In genomic region chr12:120466560-120467315, GRCh38 we compare ENCODE assay signal across 6 cellular contexts. TPM values are rescaled to one million over a fixed set of nuclear protein-coding genes. Genes with fewer than 3 reads are reported as not detected.
DNase-seq lines count a peak whose midpoint lies in the region; FAIRE-seq and TF ChIP-seq lines count a peak whose summit lies in the region.

No MANE protein-coding gene starts in this region.

- peaks cover 69% of the 10 kb centered on the region for H4K20me1 ChIP-seq in astrocyte (ENCODE audit: insufficient read depth, low read length)
- H4K20me1 ChIP-seq in neural progenitor cell (ENCODE audit: low read depth) = peaks cover 68% of the 10 kb centered on the region

- H3K4me3 ChIP-seq in GM06990 (replicated peaks; ENCODE audit: low read depth, low read length) (no peak overlapping the region), astrocyte (ENCODE audit: insufficient read depth, low read depth, low read length) (no peak overlapping the region), neural progenitor cell (no peak overlapping the region)

- no peak for FAIRE-seq in astrocyte (lab: Jason Lieb, UNC)
- no peak for FAIRE-seq in GM12892 (lab: Jason Lieb, UNC)

- H3K27ac ChIP-seq in astrocyte (ENCODE audit: low read depth, low read length) (no peak overlapping the region), neural progenitor cell (no peak overlapping the region)

- peaks cover 79% of the 10 kb centered on the region for H3K79me2 ChIP-seq in astrocyte (ENCODE audit: insufficient read depth, low read length)
- peaks cover 81% of the 10 kb centered on the region for H3K79me2 ChIP-seq in neural progenitor cell (ENCODE audit: low read depth)

- H3K4me1 Mint-ChIP-seq in astrocyte (ENCODE audit: low read depth, unreplicated experiment) (peaks cover 22% of the 10 kb centered on the region), neural progenitor cell (peaks cover 30% of the 10 kb centered on the region)

- H3K27me3 Mint-ChIP-seq in astrocyte (ENCODE audit: low read depth, unreplicated experiment) (no peaks in the 10 kb centered on the region), neural progenitor cell (ENCODE audit: insufficient read depth, low read depth) (peaks cover 5% of the 10 kb centered on the region)

- TF ChIP-seq CTCF in GM06990 (IDR thresholded peaks at IDR 0.05; ENCODE audit: insufficient read depth, low read length, poor library complexity, severe bottlenecking) (peak; percentile 69), astrocyte (IDR thresholded peaks at IDR 0.05; ENCODE audit: insufficient read depth, low read depth, low read length) (peak; percentile 43), neural progenitor cell (IDR thresholded peaks at IDR 0.05) (peak; percentile 62)

- peak overlapping the region; percentile 1 for H3K27ac Mint-ChIP-seq in astrocyte (ENCODE audit: unreplicated experiment)
- no peak overlapping the region for H3K27ac Mint-ChIP-seq in neural progenitor cell

- H3K4me1 ChIP-seq in astrocyte (ENCODE audit: insufficient read depth, low read length) (peaks cover 9% of the 10 kb centered on the region), neural progenitor cell (peaks cover 4% of the 10 kb centered on the region)

- no peaks in the 10 kb centered on the region for H3K9me3 ChIP-seq in astrocyte (ENCODE audit: insufficient read depth, low read depth, low read length)
- H3K9me3 ChIP-seq in neural progenitor cell (ENCODE audit: low read depth) = no peaks in the 10 kb centered on the region

- H2AFZ ChIP-seq in astrocyte (ENCODE audit: low read depth, low read length) (no peak overlapping the region), neural progenitor cell (replicated peaks) (no peak overlapping the region)

- no peak for TF ChIP-seq POLR2A in GM12892 (IDR thresholded peaks at IDR 0.05; ENCODE audit: low read depth, low read length)

- H3F3A ChIP-seq in neural progenitor cell (ENCODE audit: low read depth) = peaks cover 52% of the 10 kb centered on the region

- H3K9me3 Mint-ChIP-seq in astrocyte (ENCODE audit: unreplicated experiment) (no peaks in the 10 kb centered on the region), neural progenitor cell (no peaks in the 10 kb centered on the region)

- H3K36me3 ChIP-seq in GM06990 (ENCODE audit: control insufficient read depth, insufficient read depth, low read length) (peaks cover 19% of the 10 kb centered on the region), astrocyte (ENCODE audit: insufficient read depth, low read length) (peaks cover 42% of the 10 kb centered on the region), neural progenitor cell (peaks cover 16% of the 10 kb centered on the region)

- H3K36me3 Mint-ChIP-seq in astrocyte (ENCODE audit: low read depth, unreplicated experiment) = peaks cover 9% of the 10 kb centered on the region
- H3K36me3 Mint-ChIP-seq in neural progenitor cell = peaks cover 28% of the 10 kb centered on the region

- no peaks in the 10 kb centered on the region for H3K27me3 ChIP-seq in GM06990 (replicated peaks; ENCODE audit: control insufficient read depth, insufficient read depth, low read length)
- no peaks in the 10 kb centered on the region for H3K27me3 ChIP-seq in astrocyte (ENCODE audit: insufficient read depth, low read length)
- no peaks in the 10 kb centered on the region for H3K27me3 ChIP-seq in neural progenitor cell

- H3K9ac ChIP-seq in astrocyte (ENCODE audit: low read length) (no peak overlapping the region), neural progenitor cell (no peak overlapping the region)

- H3K4me2 ChIP-seq in astrocyte (ENCODE audit: low read length) (peak overlapping the region; percentile 16), neural progenitor cell (no peak overlapping the region)

- no peak for DNase-seq in GM06990 (ENCODE audit: extremely low read depth, insufficient read length)
- DNase-seq in NCI-H82 (lab: John Stamatoyannopoulos, UW) = peak; percentile 75
- DNase-seq in astrocyte (ENCODE audit: low read depth) = no peak
- DNase-seq in neural progenitor cell (ENCODE audit: low spot score) = peak; percentile 57
- no peak for DNase-seq in GOT3 (lab: John Stamatoyannopoulos, UW)
- no peak for DNase-seq in GM12892 (ENCODE audit: insufficient read length)

- peak overlapping the region; percentile 62 for H3K4me3 Mint-ChIP-seq in astrocyte (ENCODE audit: unreplicated experiment)
- peak overlapping the region; percentile 59 for H3K4me3 Mint-ChIP-seq in neural progenitor cell

RNA-seq across cellular contexts. Expression of gene SRSF9, which starts 2.8 kb away (rescaled TPM):
- total RNA-seq in astrocyte (216 and 223 TPM in 2 replicates), neural progenitor cell (ENCODE audit: low replicate concordance) (257 and 273 TPM in 2 replicates)
- 167 TPM for polyA plus RNA-seq in GM12892 (2012; ENCODE audit: missing spikeins)

RNA-seq across cellular contexts. Expression of gene GATC, which starts 20.5 kb away (rescaled TPM):
- total RNA-seq in astrocyte = 17.8 and 28.8 TPM in 2 replicates
- total RNA-seq in neural progenitor cell (ENCODE audit: low replicate concordance) = 21.9 and 29.1 TPM in 2 replicates
- polyA plus RNA-seq in GM12892 (2012; ENCODE audit: missing spikeins) = 14.5 TPM

RNA-seq across cellular contexts. Expression of gene TRIAP1, which starts 20.6 kb away (rescaled TPM):
- total RNA-seq in astrocyte (43.6 and 54.0 TPM in 2 replicates), neural progenitor cell (ENCODE audit: low replicate concordance) (47.2 and 72.1 TPM in 2 replicates)
- 88.5 TPM for polyA plus RNA-seq in GM12892 (2012; ENCODE audit: missing spikeins)

RNA-seq across cellular contexts. Expression of gene COX6A1, which starts 28.8 kb away (rescaled TPM):
- total RNA-seq in astrocyte = 388 and 394 TPM in 2 replicates
- 296 and 432 TPM in 2 replicates for total RNA-seq in neural progenitor cell (ENCODE audit: low replicate concordance)
- 447 TPM for polyA plus RNA-seq in GM12892 (2012; ENCODE audit: missing spikeins)

RNA-seq across cellular contexts. Expression of gene DYNLL1, which starts 29.2 kb away (rescaled TPM):
- total RNA-seq in astrocyte = 490 and 500 TPM in 2 replicates
- total RNA-seq in neural progenitor cell (ENCODE audit: low replicate concordance) = 284 and 355 TPM in 2 replicates
- 272 TPM for polyA plus RNA-seq in GM12892 (2012; ENCODE audit: missing spikeins)

Comparison
In these comparisons a context has a peak if more than half of its experiments do, and no peak if none do; other contexts are left out.
1. DNase-seq: peak in NCI-H82 (single experiment) and neural progenitor cell (single experiment); none in GM06990 (single experiment), astrocyte (single experiment), GOT3 (single experiment) and GM12892 (single experiment).
2. Peak in every context shown above with its lines, with median percentiles within 50 percentile points of each other: CTCF ChIP-seq.